15 cellular contexts compared by ENCODE assay signal in genomic region chr10:1160561-1160961, GRCh38.
"Had no signal": no experiment of that assay in that cellular context is flagged by ENCODE, and none has a peak within 500 bp of the region (broad histone marks: within the 10 kb centered on the region; RNA-seq: fewer than 3 reads in every experiment).

No MANE protein-coding gene starts in this region.

- H3K27ac ChIP-seq: cardiac muscle cell, gastrocnemius medialis, psoas muscle, SJCRH30 had no signal

- H3K27me3 ChIP-seq: cardiac muscle cell, gastrocnemius medialis, SJCRH30 had no signal

- H3K36me3 ChIP-seq: cardiac muscle cell, gastrocnemius medialis, SJCRH30 had no signal

- H3K4me3 ChIP-seq: cardiac muscle cell, gastrocnemius medialis, psoas muscle, SJCRH30 had no signal

- H3K4me1 ChIP-seq: gastrocnemius medialis, psoas muscle, SJCRH30 had no signal

- H3K9me3 ChIP-seq: gastrocnemius medialis, psoas muscle, SJCRH30 had no signal

- DNase-seq: activated CD4-positive, alpha-beta T cell treated with anti-CD3 and anti-CD28 coated beads for 1 hour; activated CD4-positive, alpha-beta T cell treated with anti-CD3 and anti-CD28 coated beads, Interleukin-2, amount 50 U/mL, for 48 hours; activated naive CD4-positive, alpha-beta T cell treated with anti-CD3 and anti-CD28 coated beads, Interleukin-2, amount 10 ng/mL, durations not matched to agents 7 days and 5 days; cortex of kidney; effector memory CD4-positive, alpha-beta T cell; gastrocnemius medialis; islet precursor cell; midbrain; naive thymus-derived CD4-positive, alpha-beta T cell; psoas muscle; SJCRH30; stimulated activated CD4-positive, alpha-beta T cell treated with anti-CD3 and anti-CD28 coated beads, Interleukin-15, amount 100 ng/mL, for 24 hours; stimulated activated CD4-positive, alpha-beta T cell treated with anti-CD3 and anti-CD28 coated beads, Interleukin-4, amount 100 ng/mL, for 24 hours; stimulated activated naive CD8-positive, alpha-beta T cell treated with anti-CD3 and anti-CD28 coated beads, Interleukin-15, amount 100 ng/mL, for 72 hours had no signal
